In the genomic region with DNA sequence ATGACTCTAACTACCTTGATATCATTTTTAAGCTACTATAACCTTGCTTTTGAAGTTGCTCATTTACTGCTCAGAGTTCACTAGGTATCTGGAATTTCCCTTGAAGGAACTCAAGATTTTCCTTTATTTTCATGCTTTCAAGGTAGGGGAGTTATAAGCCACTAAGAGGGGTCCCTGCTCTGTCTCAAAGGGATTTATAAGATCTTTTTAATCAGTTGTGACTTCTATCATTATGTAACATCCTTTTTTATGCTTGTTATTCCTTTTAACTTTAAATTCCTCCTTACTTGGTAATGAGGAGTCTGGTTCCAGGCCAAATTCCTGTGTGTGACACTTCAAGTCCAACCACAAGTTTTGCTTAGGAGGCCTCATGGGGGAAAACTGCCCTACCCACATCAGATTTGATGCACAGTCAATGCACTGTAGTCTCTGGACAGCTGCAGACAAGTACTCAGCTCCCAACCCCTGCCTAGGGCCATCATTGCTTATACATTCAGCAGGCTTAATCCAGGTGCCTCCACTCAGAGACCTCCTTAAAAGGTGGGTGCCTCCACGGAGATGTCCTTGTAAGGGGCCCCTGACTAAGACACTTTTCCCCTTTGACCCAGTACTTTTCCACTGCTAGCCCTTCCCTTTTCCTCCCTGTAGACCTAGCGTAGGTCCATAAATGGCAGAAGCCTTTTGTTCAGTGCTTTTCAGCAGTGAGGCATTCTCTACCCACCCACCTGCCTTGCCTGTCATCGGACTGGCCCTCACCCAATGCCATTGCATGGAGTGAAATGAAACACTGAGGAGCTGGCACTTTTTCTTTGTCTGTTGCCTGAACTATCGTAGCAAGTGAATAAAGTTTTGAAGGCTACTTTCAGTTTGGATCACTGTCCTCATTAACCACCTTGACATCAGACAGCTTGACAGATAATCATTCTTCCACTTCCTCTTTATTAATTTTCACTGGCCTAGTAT, we compare ENCODE assay signal across 8 cellular contexts. TPM values are rescaled to one million over a fixed set of nuclear protein-coding genes. Genes with fewer than 3 reads are reported as not detected.
DNase-seq lines count a peak whose midpoint lies in the region; ATAC-seq, FAIRE-seq and TF ChIP-seq lines count a peak whose summit lies in the region.

No MANE protein-coding gene starts in this region.

- intact Hi-C loops in upper lobe of right lung (cut with DNase I), result no loop called here

- peaks cover 3% of the 10 kb centered on the region for H3K4me1 ChIP-seq in upper lobe of right lung

- no peak for TF ChIP-seq CTCF in bronchial epithelial cell (IDR thresholded peaks at IDR 0.05; ENCODE audit: insufficient read depth, low read length, severe bottlenecking)
- TF ChIP-seq CTCF in upper lobe of right lung (IDR thresholded peaks at IDR 0.05), result no peak

- H3K27ac ChIP-seq in upper lobe of right lung, result no peak overlapping the region

- H3K36me3 ChIP-seq in bronchial epithelial cell (ENCODE audit: control insufficient read depth, insufficient read depth, low read length) (no peaks in the 10 kb centered on the region), upper lobe of right lung (no peaks in the 10 kb centered on the region)

- H3K9me3 ChIP-seq in upper lobe of right lung, result peaks cover 2% of the 10 kb centered on the region

- no peak for FAIRE-seq in bronchial epithelial cell (lab: Jason Lieb, UNC)

- no peaks in the 10 kb centered on the region for H3K27me3 ChIP-seq in bronchial epithelial cell (ENCODE audit: control insufficient read depth, insufficient read depth, low read length)
- H3K27me3 ChIP-seq in upper lobe of right lung, result no peaks in the 10 kb centered on the region

- DNase-seq in A172 (ENCODE audit: low spot score) (peak; percentile 78), bronchial epithelial cell (ENCODE audit: low read depth) (peak; percentile 83), upper lobe of right lung (no peak), ureter (ENCODE audit: low spot score) (no peak), DMS53 treated with DMSO at 0.1 percent for 48 hours (lab: John Stamatoyannopoulos, UW; ENCODE audit: unreplicated experiment) (no peak)
- DNase-seq in stimulated activated CD4-positive, alpha-beta T cell treated with anti-CD3 and anti-CD28 coated beads, Interleukin-4, amount 100 ng/mL, for 1 hour, result no peak

- ATAC-seq in GM19324 (IDR thresholded peaks at IDR 0.05; ENCODE audit: low FRiP score, unreplicated experiment), result peak; percentile 84
- ATAC-seq in HG03135 (IDR thresholded peaks at IDR 0.05; ENCODE audit: unreplicated experiment), result peak; percentile 85
- peak; percentile 59 for ATAC-seq in upper lobe of right lung

- H3K4me3 ChIP-seq in bronchial epithelial cell (ENCODE audit: low read depth, low read length) (no peak overlapping the region), upper lobe of right lung (no peak overlapping the region)

RNA-seq across cellular contexts. Expression of a gene that starts 23.9 kb away (rescaled TPM):
- total RNA-seq in A172 (2014; rRNA removed; shearing (Covaris generic)), result 20.0 and 46.9 TPM in 2 replicates
- 0.53 and 1.7 TPM in 2 replicates for total RNA-seq in bronchial epithelial cell
- 0.69 TPM for total RNA-seq in upper lobe of right lung
- total RNA-seq in ureter, result 4.7 TPM

Comparison
In these comparisons a context has a peak if more than half of its experiments do, and no peak if none do; other contexts are left out.
1. DNase-seq: peak in A172 (single experiment) and bronchial epithelial cell (single experiment); none in upper lobe of right lung (single experiment), ureter (single experiment), stimulated activated CD4-positive, alpha-beta T cell treated with anti-CD3 and anti-CD28 coated beads, Interleukin-4, amount 100 ng/mL, for 1 hour (single experiment) and DMS53 treated with DMSO at 0.1 percent for 48 hours (single experiment).
2. Peak in every context shown above with its lines, with median percentiles within 50 percentile points of each other: ATAC-seq.